In genomic region chr2:214310319-214310718, GRCh38 we compare ENCODE assay signal across 10 cellular contexts.
DNase-seq lines count a peak whose midpoint lies in the region; ATAC-seq and TF ChIP-seq lines count a peak whose summit lies in the region.
"Had no signal": no experiment of that assay in that cellular context is flagged by ENCODE, and none has a peak within 500 bp of the region (broad histone marks: within the 10 kb centered on the region; RNA-seq: fewer than 3 reads in every experiment).

No MANE protein-coding gene starts in this region.

- no peaks in the 10 kb centered on the region for H3K36me3 Mint-ChIP-seq in HFFc6 (ENCODE audit: low read depth)

- H3K4me2 ChIP-seq in OCI-LY3 (ENCODE audit: low read length): no peak overlapping the region

- no peak overlapping the region for H3K9ac ChIP-seq in OCI-LY3 (ENCODE audit: low read length)

- ATAC-seq in GM18505 (IDR thresholded peaks at IDR 0.05; ENCODE audit: unreplicated experiment) (peak; percentile 76), body of pancreas (no peak)

- no peaks in the 10 kb centered on the region for H4K20me1 ChIP-seq in OCI-LY3 (ENCODE audit: insufficient read depth, low read length)

- no peaks in the 10 kb centered on the region for H3K79me2 ChIP-seq in OCI-LY3 (ENCODE audit: low read length)

- no peak overlapping the region for H2AFZ ChIP-seq in OCI-LY3 (ENCODE audit: low read depth, low read length)

- no peak overlapping the region for H3K4me3 ChIP-seq in OCI-LY3 (ENCODE audit: low read length)
- no peak overlapping the region for H3K4me3 ChIP-seq in body of pancreas
- H3K4me3 ChIP-seq: vagina had no signal

- intact Hi-C loops in body of pancreas (cut with DNase I): no loop called here

- TF ChIP-seq POLR2A in GM18505 (IDR thresholded peaks at IDR 0.05; ENCODE audit: borderline replicate concordance, extremely low read depth, insufficient read depth, insufficient read length) (no peak), body of pancreas (IDR thresholded peaks at IDR 0.05) (no peak)

- H3K27me3 ChIP-seq in OCI-LY3 (ENCODE audit: low read depth, low read length) (no peaks in the 10 kb centered on the region), body of pancreas (no peaks in the 10 kb centered on the region)
- H3K27me3 ChIP-seq: vagina had no signal

- peaks cover under 1% of the 10 kb centered on the region; the same call in 1 of the 2 replicates for H3K9me3 Mint-ChIP-seq in HFFc6

- no peak overlapping the region for H3K27ac Mint-ChIP-seq in HFFc6

- H3K27me3 Mint-ChIP-seq in HFFc6 (ENCODE audit: insufficient read depth): peaks cover 2% of the 10 kb centered on the region; the same call in 1 of the 2 replicates

- peaks cover 21% of the 10 kb centered on the region for H3K4me1 Mint-ChIP-seq in HFFc6 (ENCODE audit: low read depth)

- TF ChIP-seq CTCF in HFFc6 (IDR thresholded peaks at IDR 0.05): peak; percentile 60
- peak; percentile 37 for TF ChIP-seq CTCF in OCI-LY3 (IDR thresholded peaks at IDR 0.05; ENCODE audit: low read depth, low read length)
- TF ChIP-seq CTCF in body of pancreas (IDR thresholded peaks at IDR 0.05): no peak

- no peaks in the 10 kb centered on the region for H3K4me1 ChIP-seq in OCI-LY3 (ENCODE audit: low read length)
- no peaks in the 10 kb centered on the region for H3K4me1 ChIP-seq in body of pancreas
- H3K4me1 ChIP-seq: vagina had no signal

- no peaks in the 10 kb centered on the region for H3K9me3 ChIP-seq in OCI-LY3 (ENCODE audit: insufficient read depth, low read length)
- peaks cover 0 to 6% (median 0%) of the 10 kb centered on the region in 3 donors for H3K9me3 ChIP-seq in body of pancreas
- H3K9me3 ChIP-seq: vagina had no signal

- H3K36me3 ChIP-seq in OCI-LY3 (replicated peaks; ENCODE audit: low read depth, low read length): no peaks in the 10 kb centered on the region
- no peaks in the 10 kb centered on the region for H3K36me3 ChIP-seq in body of pancreas (replicated peaks in 1 of 2; ENCODE audit: insufficient read depth in 1 of 2, low read depth in 2 of 2)
- H3K36me3 ChIP-seq: vagina had no signal

- no peak overlapping the region for H3K4me3 Mint-ChIP-seq in HFFc6

- DNase-seq in HFFc6 (no peak), medulla oblongata (ENCODE audit: extremely low spot score) (peak; percentile 34), NOMO-1 (lab: John Stamatoyannopoulos, UW; ENCODE audit: unreplicated experiment in 2 of 2) (no peak), body of pancreas (no peak), GM19240 (ENCODE audit: insufficient read length, low spot score) (no peak)
- no peak for DNase-seq in NK-92 treated with Interleukin-12 subunit alpha and Interleukin-12 subunit beta, amount 100 ng/mL, for 24 hours (lab: John Stamatoyannopoulos, UW)
- DNase-seq: NCI-H187 had no signal

- no peak overlapping the region for H3K27ac ChIP-seq in OCI-LY3 (ENCODE audit: low read length)
- H3K27ac ChIP-seq in body of pancreas: no peak overlapping the region
- H3K27ac ChIP-seq: vagina had no signal

Comparison
In these comparisons a context has a peak if more than half of its experiments do, and no peak if none do; other contexts are left out.
1. CTCF ChIP-seq: peak in HFFc6 (single experiment) and OCI-LY3 (single experiment); none in body of pancreas (0 of 7).